11 cellular contexts compared by ENCODE assay signal in the genomic region with DNA sequence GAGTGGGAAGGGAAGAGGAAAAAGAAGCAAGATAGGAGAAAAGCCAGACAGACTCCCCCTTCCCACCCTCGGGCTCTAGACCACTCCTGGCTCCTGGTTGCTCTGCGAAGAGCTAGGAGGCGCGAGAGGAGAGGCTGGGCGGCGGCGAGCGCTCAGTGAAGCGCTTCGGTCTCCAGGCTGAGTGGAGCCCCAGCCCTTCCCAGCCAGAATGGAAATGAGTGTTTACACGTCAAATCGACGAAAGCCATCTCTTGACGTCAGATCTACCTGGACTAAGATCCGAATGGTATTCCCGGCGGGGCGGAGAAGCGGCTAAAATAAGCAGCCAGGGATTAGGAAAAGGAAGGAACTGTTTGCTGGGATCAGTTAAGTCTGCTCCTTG. TPM values are rescaled to one million over a fixed set of nuclear protein-coding genes. Genes with fewer than 3 reads are reported as not detected.
DNase-seq lines count a peak whose midpoint lies in the region; ATAC-seq and TF ChIP-seq lines count a peak whose summit lies in the region.
"Had no signal": no experiment of that assay in that cellular context is flagged by ENCODE, and none has a peak within 500 bp of the region (broad histone marks: within the 10 kb centered on the region; RNA-seq: fewer than 3 reads in every experiment).

A gene (minus strand): TSS at position 183 of the 382 bp plus-strand sequence. CDS start 206 bp downstream, outside the sequence.

- H3K9me3 ChIP-seq in stomach, result no peaks in the 10 kb centered on the region
- H3K9me3 ChIP-seq in CD8-positive, alpha-beta T cell (ENCODE audit: low read length), result no peaks in the 10 kb centered on the region
- H3K9me3 ChIP-seq: sigmoid colon, uterus had no signal

- peak within 1 kb of the TSS; percentile 98 for H3K4me3 Mint-ChIP-seq in glutamatergic neuron (ENCODE audit: unreplicated experiment)
- no peak within 1 kb of the TSS for H3K4me3 Mint-ChIP-seq in CD8-positive, alpha-beta T cell

- peaks cover 12 to 38% (median 27%) of the 10 kb centered on the region in 4 donors for H3K4me1 ChIP-seq in stomach
- H3K4me1 ChIP-seq in CD8-positive, alpha-beta T cell (ENCODE audit: insufficient read depth, low read length), result no peaks in the 10 kb centered on the region

- no peaks in the 10 kb centered on the region for H3K36me3 Mint-ChIP-seq in glutamatergic neuron (ENCODE audit: unreplicated experiment)
- H3K36me3 Mint-ChIP-seq in CD8-positive, alpha-beta T cell, result no peaks in the 10 kb centered on the region

- no peak within 1 kb of the TSS for H3K27ac ChIP-seq in stomach
- H3K27ac ChIP-seq in CD8-positive, alpha-beta T cell (ENCODE audit: low read depth, low read length), result no peak within 1 kb of the TSS
- H3K27ac ChIP-seq: epithelial cell of prostate, sigmoid colon, uterus had no signal

- TF ChIP-seq CTCF in glutamatergic neuron (IDR thresholded peaks at IDR 0.05; ENCODE audit: partially characterized antibody, unreplicated experiment) (no peak), stomach (IDR thresholded peaks at IDR 0.05) (no peak)
- TF ChIP-seq CTCF in CD8-positive, alpha-beta T cell (IDR thresholded peaks at IDR 0.05), result no peak

- no peaks in the 10 kb centered on the region for H3K36me3 ChIP-seq in stomach
- H3K36me3 ChIP-seq in CD8-positive, alpha-beta T cell (ENCODE audit: insufficient read depth, low read length), result no peaks in the 10 kb centered on the region
- H3K36me3 ChIP-seq: sigmoid colon, uterus had no signal

- POLR2A ChIA-PET in CD8-positive, alpha-beta T cell (lab: Charles Lee), result no interaction called here

- H3K27me3 ChIP-seq in stomach, result peaks cover 5 to 59% (median 34%) of the 10 kb centered on the region in 3 donors
- H3K27me3 ChIP-seq in CD8-positive, alpha-beta T cell (ENCODE audit: insufficient read depth, low read length), result peaks cover 27% of the 10 kb centered on the region

- peaks cover 30% of the 10 kb centered on the region for H3K4me1 Mint-ChIP-seq in glutamatergic neuron (ENCODE audit: low read depth, unreplicated experiment)
- H3K4me1 Mint-ChIP-seq in CD8-positive, alpha-beta T cell (ENCODE audit: low read depth), result peaks cover 4% of the 10 kb centered on the region

- H3K27me3 Mint-ChIP-seq in glutamatergic neuron (ENCODE audit: unreplicated experiment), result peaks cover 10% of the 10 kb centered on the region
- peaks cover 52% of the 10 kb centered on the region for H3K27me3 Mint-ChIP-seq in CD8-positive, alpha-beta T cell (ENCODE audit: low read depth)

- peak within 1 kb of the TSS; percentile 85 for H3K27ac Mint-ChIP-seq in glutamatergic neuron (ENCODE audit: unreplicated experiment)
- H3K27ac Mint-ChIP-seq in CD8-positive, alpha-beta T cell, result no peak within 1 kb of the TSS

- DNase-seq in NCI-H2227 (lab: John Stamatoyannopoulos, UW; ENCODE audit: unreplicated experiment) (peak; percentile 79), glutamatergic neuron (peak; percentile 69), stomach (no peak), cerebellum (ENCODE audit: low spot score) (no peak)
- DNase-seq in CD8-positive, alpha-beta T cell, result no peak
- DNase-seq: Kasumi-1, sigmoid colon, uterus had no signal

- H3K4me3 ChIP-seq in stomach, result peak within 1 kb of the TSS; percentile 18 to 41 (median 24)
- no peak within 1 kb of the TSS for H3K4me3 ChIP-seq in CD8-positive, alpha-beta T cell (ENCODE audit: low read depth, low read length)
- H3K4me3 ChIP-seq: uterus had no signal

- no peak for TF ChIP-seq POLR2A in stomach (IDR thresholded peaks at IDR 0.05)

- intact Hi-C loops in stomach (cut with DNase I; ENCODE audit: low total_unique reads), result no loop called here
- intact Hi-C loops in CD8-positive, alpha-beta T cell (cut with DNase I, micrococcal nuclease), result loop anchor here in 1 of 2 experiments (5.0 kb wide), 1 partner anchor 49 kb away; no protein-coding TSS in a partner anchor

- H3K9me3 Mint-ChIP-seq in glutamatergic neuron (ENCODE audit: unreplicated experiment), result peaks cover 6% of the 10 kb centered on the region
- no peaks in the 10 kb centered on the region for H3K9me3 Mint-ChIP-seq in CD8-positive, alpha-beta T cell

- WGBS in stomach, 5 donors, result 6 to 14% (median 6%) methylated on average over 13 to 19 of the region's 19 CpGs

- CTCF ChIA-PET in CD8-positive, alpha-beta T cell (lab: Charles Lee), result no interaction called here

- ATAC-seq in HG02852 (IDR thresholded peaks at IDR 0.05; ENCODE audit: unreplicated experiment), result peak; percentile 27
- no peak for ATAC-seq in CD8-positive, alpha-beta T cell
- ATAC-seq in GM19467 (IDR thresholded peaks at IDR 0.05; ENCODE audit: unreplicated experiment), result no peak

- no peak for TF ChIP-seq EP300 in stomach (IDR thresholded peaks at IDR 0.05)

RNA-seq across cellular contexts. Expression of the gene that starts here (rescaled TPM):
- 11.6 TPM for total RNA-seq in glutamatergic neuron (ENCODE audit: unreplicated experiment)
- 1 to 10 TPM in 1 of 5 donors, under 1 TPM in 1, not detected in 3; 0.72 to 4.8 TPM for total RNA-seq in stomach
- under 1 TPM in 2 of 3 donors, not detected in 1; 0.18 to 0.44 TPM for polyA plus RNA-seq in stomach
- total RNA-seq in cerebellum, result 4.1 TPM
- not detected for total RNA-seq in CD8-positive, alpha-beta T cell

Comparison
In these comparisons a context has a peak if more than half of its experiments do, and no peak if none do; other contexts are left out.
1. DNase-seq: peak in NCI-H2227 (single experiment) and glutamatergic neuron (single experiment); none in stomach (single experiment), cerebellum (single experiment) and CD8-positive, alpha-beta T cell (0 of 7).